21 cellular contexts compared by ENCODE assay signal in the genomic region with DNA sequence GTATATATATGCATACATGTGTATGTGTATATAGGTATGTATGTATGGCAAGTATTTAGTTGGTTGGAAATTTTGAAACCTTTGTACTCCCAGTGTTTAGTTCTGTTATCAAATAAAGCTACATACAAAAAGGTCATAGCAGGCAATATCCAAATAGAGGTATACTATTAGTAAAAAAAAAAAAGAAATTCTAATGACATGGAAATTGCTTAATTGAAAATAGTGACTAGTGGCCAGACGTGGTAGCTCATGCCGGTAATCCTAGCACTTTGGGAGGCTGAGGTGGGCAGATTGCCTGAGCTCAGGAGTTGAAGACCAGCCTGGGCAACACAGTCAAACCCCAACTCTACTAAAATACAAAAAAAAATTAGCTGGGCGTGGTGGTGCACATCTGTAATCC.
"Had no signal": no experiment of that assay in that cellular context is flagged by ENCODE, and none has a peak within 500 bp of the region (broad histone marks: within the 10 kb centered on the region; RNA-seq: fewer than 3 reads in every experiment).

No MANE protein-coding gene starts in this region.

- H3K4me1 ChIP-seq: colonic mucosa, heart left ventricle, psoas muscle, right atrium auricular region, sigmoid colon, testis, tibial nerve had no signal

- H3K27ac ChIP-seq: colonic mucosa, heart left ventricle, pancreas, psoas muscle, right atrium auricular region, sigmoid colon, skin epidermis, testis, tibial nerve had no signal

- H3K27me3 ChIP-seq: colonic mucosa, pancreas, right atrium auricular region, sigmoid colon, testis, tibial nerve had no signal

- H3K27ac Mint-ChIP-seq: naive thymus-derived CD8-positive, alpha-beta T cell; stimulated activated naive B cell treated with anti-CD40 and anti-IgM and Interleukin-4, amounts not matched to agents 10 μg/mL and 1 μg/mL and 100 μg/mL, for 72 hours had no signal

- H3K36me3 ChIP-seq: colonic mucosa, heart left ventricle, pancreas, right atrium auricular region, sigmoid colon, tibial nerve had no signal

- DNase-seq: cerebellar nuclear complex; colonic mucosa; dermis blood vessel endothelial cell; foreskin melanocyte; heart left ventricle; hippocampal formation; kidney glomerular epithelial cell; mucosa of descending colon; naive thymus-derived CD8-positive, alpha-beta T cell; nucleus accumbens; pancreas; psoas muscle; sigmoid colon; stimulated activated CD4-positive, alpha-beta T cell treated with anti-CD3 and anti-CD28 coated beads, Interleukin-2, amount 100 ng/mL, for 24 hours; stimulated activated CD4-positive, alpha-beta T cell treated with anti-CD3 and anti-CD28 coated beads, Interleukin-4, amount 100 ng/mL, for 4 hours; stimulated activated naive B cell treated with anti-CD40 and anti-IgM and Interleukin-4, amounts not matched to agents 10 μg/mL and 1 μg/mL and 100 μg/mL, for 72 hours; stimulated activated naive CD8-positive, alpha-beta T cell treated with anti-CD3 and anti-CD28 coated beads, Interleukin-15, amount 100 ng/mL, for 72 hours; testis had no signal

- H3K9me3 Mint-ChIP-seq: naive thymus-derived CD8-positive, alpha-beta T cell; stimulated activated naive CD8-positive, alpha-beta T cell treated with anti-CD3 and anti-CD28 coated beads, Interleukin-15, amount 100 ng/mL, for 72 hours had no signal

- ATAC-seq: heart left ventricle; mucosa of descending colon; naive thymus-derived CD8-positive, alpha-beta T cell; pancreas; psoas muscle; stimulated activated naive B cell treated with anti-CD40 and anti-IgM and Interleukin-4, amounts not matched to agents 10 μg/mL and 1 μg/mL and 100 μg/mL, for 72 hours; stimulated activated naive CD8-positive, alpha-beta T cell treated with anti-CD3 and anti-CD28 coated beads, Interleukin-15, amount 100 ng/mL, for 72 hours had no signal

- H3K4me1 Mint-ChIP-seq: naive thymus-derived CD8-positive, alpha-beta T cell; stimulated activated naive B cell treated with anti-CD40 and anti-IgM and Interleukin-4, amounts not matched to agents 10 μg/mL and 1 μg/mL and 100 μg/mL, for 72 hours; stimulated activated naive CD8-positive, alpha-beta T cell treated with anti-CD3 and anti-CD28 coated beads, Interleukin-15, amount 100 ng/mL, for 72 hours had no signal

- H3K4me3 ChIP-seq: colonic mucosa, heart left ventricle, mucosa of descending colon, pancreas, psoas muscle, right atrium auricular region, sigmoid colon, skin epidermis, testis, tibial nerve had no signal

- H3K4me3 Mint-ChIP-seq: naive thymus-derived CD8-positive, alpha-beta T cell; stimulated activated naive B cell treated with anti-CD40 and anti-IgM and Interleukin-4, amounts not matched to agents 10 μg/mL and 1 μg/mL and 100 μg/mL, for 72 hours; stimulated activated naive CD8-positive, alpha-beta T cell treated with anti-CD3 and anti-CD28 coated beads, Interleukin-15, amount 100 ng/mL, for 72 hours had no signal

- H3K9me3 ChIP-seq: colonic mucosa, heart left ventricle, mucosa of descending colon, pancreas, psoas muscle, right atrium auricular region, sigmoid colon, testis, tibial nerve had no signal

- H3K36me3 Mint-ChIP-seq: naive thymus-derived CD8-positive, alpha-beta T cell had no signal
